ENCODE assay signal across 12 cellular contexts in the genomic region with DNA sequence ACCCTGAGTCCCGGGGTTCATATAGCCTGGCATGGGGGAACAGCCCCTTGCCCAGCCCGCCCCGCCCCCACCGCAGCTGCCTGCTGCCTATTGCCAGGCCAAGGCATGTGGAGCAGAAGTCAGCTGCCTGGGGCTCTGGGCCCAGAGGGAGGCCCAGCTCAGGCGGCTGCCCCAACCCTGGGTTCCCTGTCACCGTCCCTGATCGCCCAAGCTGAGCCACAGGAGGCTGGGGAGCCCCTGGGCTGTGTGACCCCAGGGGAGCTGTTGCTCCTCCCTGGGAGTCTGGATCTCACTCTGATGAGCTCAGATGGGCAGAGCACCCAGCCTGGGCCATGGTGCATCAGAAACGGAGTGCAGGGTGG. TPM values are rescaled to one million over a fixed set of nuclear protein-coding genes. Genes with fewer than 3 reads are reported as not detected.
DNase-seq lines count a peak whose midpoint lies in the region; ATAC-seq and TF ChIP-seq lines count a peak whose summit lies in the region.
"Had no signal": no experiment of that assay in that cellular context is flagged by ENCODE, and none has a peak within 500 bp of the region (broad histone marks: within the 10 kb centered on the region; RNA-seq: fewer than 3 reads in every experiment).

No MANE protein-coding gene starts in this region.

- WGBS in heart left ventricle, 4 donors: 27 to 48% (median 38%) methylated on average over 3 to 8 of the region's 8 CpGs
- 58 to 67% methylated on average over 8 of the region's 8 CpGs for WGBS in sigmoid colon, 2 donors
- 18% methylated on average over 4 of the region's 8 CpGs for WGBS in suprapubic skin

- peak; percentile 40 to 69 (median 46) for ATAC-seq in heart left ventricle
- ATAC-seq: activated CD8-positive, alpha-beta memory T cell treated with anti-CD3 and anti-CD28 coated beads, Interleukin-2, amount 10 ng/mL, durations not matched to agents 7 days and 5 days had no signal

- H3K36me3 ChIP-seq in heart left ventricle (peaks cover 0 to 27% (median 5%) of the 10 kb centered on the region in 9 donors), sigmoid colon (peaks cover 0 to 37% (median 18%) of the 10 kb centered on the region in 4 donors), suprapubic skin (no peaks in the 10 kb centered on the region)

- peak overlapping the region; percentile 35 to 75 (median 56) for H3K4me3 ChIP-seq in heart left ventricle
- peak overlapping the region; percentile 53 to 73 (median 60) for H3K4me3 ChIP-seq in sigmoid colon
- no peak overlapping the region for H3K4me3 ChIP-seq in suprapubic skin

- no peak for TF ChIP-seq CTCF in heart left ventricle (IDR thresholded peaks at IDR 0.05)
- TF ChIP-seq CTCF in sigmoid colon (IDR thresholded peaks at IDR 0.05): no peak
- no peak for TF ChIP-seq CTCF in suprapubic skin (IDR thresholded peaks at IDR 0.05)

- H3K27ac ChIP-seq in heart left ventricle: peak overlapping the region; percentile 76 to 99 (median 91)
- H3K27ac ChIP-seq in sigmoid colon: peak overlapping the region; percentile 91 to 98 (median 94)
- no peak overlapping the region for H3K27ac ChIP-seq in suprapubic skin

- peak in 2 of 4 donors; percentile 8 to 32 for TF ChIP-seq EP300 in sigmoid colon (IDR thresholded peaks at IDR 0.05)
- no peak for TF ChIP-seq EP300 in suprapubic skin (IDR thresholded peaks at IDR 0.05)

- H3K27me3 ChIP-seq in heart left ventricle (no peaks in the 10 kb centered on the region), sigmoid colon (no peaks in the 10 kb centered on the region), suprapubic skin (peaks cover 7% of the 10 kb centered on the region)

- intact Hi-C loops in heart left ventricle (cut with DNase I): no loop called here
- intact Hi-C loops in sigmoid colon (cut with DNase I): loop anchor here (5.0 to 10.0 kb wide), 3 partner anchors 60 to 532 kb away; partner anchors contain the start of genes EEF2, TNFAIP8L1 and UBXN6

- TF ChIP-seq POLR2A in heart left ventricle (IDR thresholded peaks at IDR 0.05) (no peak), sigmoid colon (IDR thresholded peaks at IDR 0.05) (no peak), suprapubic skin (IDR thresholded peaks at IDR 0.05) (no peak)

- H3K9me3 ChIP-seq in heart left ventricle (no peaks in the 10 kb centered on the region), sigmoid colon (no peaks in the 10 kb centered on the region), suprapubic skin (no peaks in the 10 kb centered on the region)

- DNase-seq in LHCN-M2 (ENCODE audit: low read depth) (peak; percentile 34), heart left ventricle (peak; percentile 52 to 76 (median 58)), sigmoid colon (no peak), NCI-H1417 (lab: John Stamatoyannopoulos, UW) (no peak), NCI-H446 treated with DMSO at 0.1 percent for 48 hours (lab: John Stamatoyannopoulos, UW) (no peak), suprapubic skin (ENCODE audit: low spot score in 2 of 2) (no peak)
- DNase-seq: activated CD8-positive, alpha-beta memory T cell treated with anti-CD3 and anti-CD28 coated beads, Interleukin-2, amount 10 ng/mL, durations not matched to agents 7 days and 5 days; NCI-H2029; NCI-H510A treated with DMSO at 0.1 percent for 48 hours; stimulated activated CD4-positive, alpha-beta T cell treated with anti-CD3 and anti-CD28 coated beads, Interleukin-12 subunit alpha, Interleukin-12 subunit beta, amount 100 ng/mL, for 4 hours had no signal

- H3K4me1 ChIP-seq in heart left ventricle (peaks cover 0 to 45% (median 15%) of the 10 kb centered on the region in 12 donors), sigmoid colon (peaks cover 0 to 67% (median 39%) of the 10 kb centered on the region in 4 donors), suprapubic skin (peaks cover 14% of the 10 kb centered on the region)

RNA-seq across cellular contexts. Expression of gene PLIN4, which starts 1.4 kb away (rescaled TPM):
- total RNA-seq in LHCN-M2 (2014; rRNA removed): under 0.01 TPM in 1 of 2 replicates, not detected in the other
- polyA plus RNA-seq in LHCN-M2 (2012): 0.09 TPM
- 100 to 1,000 TPM; 110 to 292 (median 174) TPM for total RNA-seq in heart left ventricle
- 100 to 1,000 TPM in 1 of 2 donors, 10 to 100 TPM in 1; 55.5 to 241 TPM for polyA plus RNA-seq in heart left ventricle
- total RNA-seq in sigmoid colon: 10 to 100 TPM; 41.3 to 71.7 (median 55.9) TPM
- 10 to 100 TPM in 1 of 3 donors, 1 to 10 TPM in 1, under 1 TPM in 1; 0.69 to 22.3 (median 1.8) TPM for polyA plus RNA-seq in sigmoid colon
- 10 to 100 TPM; 12.4 to 38.3 (median 19.3) TPM for total RNA-seq in suprapubic skin
- total RNA-seq: activated CD8-positive, alpha-beta memory T cell treated with anti-CD3 and anti-CD28 coated beads, Interleukin-2, amount 10 ng/mL, durations not matched to agents 7 days and 5 days had no signal

RNA-seq across cellular contexts. Expression of gene PLIN5, which starts 18.1 kb away (rescaled TPM):
- total RNA-seq in LHCN-M2 (2014; rRNA removed) (0.06 TPM in 1 of 2 replicates, not detected in the other), heart left ventricle (10 to 100 TPM; 26.0 to 88.6 (median 42.7) TPM), sigmoid colon (10 to 100 TPM in 1 of 4 donors, 1 to 10 TPM in 3; 2.5 to 10.0 (median 4.2) TPM), suprapubic skin (10 to 100 TPM in 1 of 4 donors, 1 to 10 TPM in 3; 1.8 to 16.4 (median 5.6) TPM)
- polyA plus RNA-seq in LHCN-M2 (2012): not detected
- polyA plus RNA-seq in heart left ventricle (10 to 100 TPM; 17.5 to 65.0 TPM), sigmoid colon (1 to 10 TPM in 2 of 3 donors, under 1 TPM in 1; 0.69 to 3.1 (median 2.4) TPM)
- total RNA-seq: activated CD8-positive, alpha-beta memory T cell treated with anti-CD3 and anti-CD28 coated beads, Interleukin-2, amount 10 ng/mL, durations not matched to agents 7 days and 5 days; SK-MEL-5 had no signal
- polyA plus RNA-seq: IgD-negative memory B cell had no signal

RNA-seq across cellular contexts. Expression of gene LRG1, which starts 22.9 kb away (rescaled TPM):
- total RNA-seq in LHCN-M2 (2014; rRNA removed): 0.13 TPM in 1 of 2 replicates, not detected in the other
- polyA plus RNA-seq in LHCN-M2 (2012): not detected
- 1 to 10 TPM in 2 of 9 donors, under 1 TPM in 7; 0.15 to 1.7 (median 0.36) TPM for total RNA-seq in heart left ventricle
- under 1 TPM; 0.23 to 0.30 TPM for polyA plus RNA-seq in heart left ventricle
- 1 to 10 TPM in 1 of 4 donors, under 1 TPM in 2, not detected in 1; 0.36 to 2.3 (median 0.49) TPM for total RNA-seq in sigmoid colon
- polyA plus RNA-seq in sigmoid colon: 10 to 100 TPM in 1 of 3 donors, 1 to 10 TPM in 2; 2.4 to 21.0 (median 3.7) TPM
- 1 to 10 TPM; 4.5 to 8.0 (median 6.3) TPM for total RNA-seq in suprapubic skin

RNA-seq across cellular contexts. Expression of gene SEMA6B, which starts 42.6 kb away (rescaled TPM):
- total RNA-seq in LHCN-M2 (2014; rRNA removed): 9.7 and 30.7 TPM in 2 replicates
- polyA plus RNA-seq in LHCN-M2 (2012): 0.69 TPM
- total RNA-seq in heart left ventricle: 10 to 100 TPM in 5 of 9 donors, 1 to 10 TPM in 4; 6.4 to 29.7 (median 10.1) TPM
- polyA plus RNA-seq in heart left ventricle: 10 to 100 TPM in 1 of 2 donors, 1 to 10 TPM in 1; 6.0 to 16.5 TPM
- 1 to 10 TPM; 1.1 to 5.7 (median 1.6) TPM for total RNA-seq in sigmoid colon
- 10 to 100 TPM in 1 of 3 donors, 1 to 10 TPM in 1, under 1 TPM in 1; 0.60 to 16.9 (median 4.7) TPM for polyA plus RNA-seq in sigmoid colon
- 1 to 10 TPM; 1.5 to 5.4 (median 3.3) TPM for total RNA-seq in suprapubic skin
- total RNA-seq: activated CD8-positive, alpha-beta memory T cell treated with anti-CD3 and anti-CD28 coated beads, Interleukin-2, amount 10 ng/mL, durations not matched to agents 7 days and 5 days had no signal
- polyA plus RNA-seq: IgD-negative memory B cell had no signal

RNA-seq across cellular contexts. Expression of gene HDGFL2, which starts 44.8 kb away (rescaled TPM):
- total RNA-seq in LHCN-M2 (2014; rRNA removed) (65.9 and 67.3 TPM in 2 replicates), heart left ventricle (100 to 1,000 TPM in 1 of 9 donors, 10 to 100 TPM in 8; 20.8 to 235 (median 29.9) TPM), sigmoid colon (10 to 100 TPM; 31.0 to 45.5 (median 40.4) TPM), suprapubic skin (10 to 100 TPM; 23.0 to 27.4 (median 23.4) TPM)
- polyA plus RNA-seq in LHCN-M2 (2012): 52.7 TPM
- polyA plus RNA-seq in heart left ventricle (10 to 100 TPM; 30.7 to 38.9 TPM), sigmoid colon (10 to 100 TPM; 19.8 to 78.2 (median 22.2) TPM)

Comparison
In these comparisons a context has a peak if more than half of its experiments do, and no peak if none do; other contexts are left out.
1. DNase-seq: peak in LHCN-M2 (single experiment) and heart left ventricle (5 of 5); none in sigmoid colon (single experiment), NCI-H1417 (0 of 3), NCI-H446 treated with DMSO at 0.1 percent for 48 hours (single experiment) and suprapubic skin (0 of 2).
2. RNA of gene PLIN4, which starts 1.4 kb away (total RNA-seq): 110 to 292 TPM in heart left ventricle, 41.3 to 71.7 TPM in sigmoid colon and 12.4 to 38.3 TPM in suprapubic skin; under 0.01 TPM in LHCN-M2; every median in the first group is over 10 times any median in the second.